Comparison of ENCODE assay signal across 13 cellular contexts in the genomic region with DNA sequence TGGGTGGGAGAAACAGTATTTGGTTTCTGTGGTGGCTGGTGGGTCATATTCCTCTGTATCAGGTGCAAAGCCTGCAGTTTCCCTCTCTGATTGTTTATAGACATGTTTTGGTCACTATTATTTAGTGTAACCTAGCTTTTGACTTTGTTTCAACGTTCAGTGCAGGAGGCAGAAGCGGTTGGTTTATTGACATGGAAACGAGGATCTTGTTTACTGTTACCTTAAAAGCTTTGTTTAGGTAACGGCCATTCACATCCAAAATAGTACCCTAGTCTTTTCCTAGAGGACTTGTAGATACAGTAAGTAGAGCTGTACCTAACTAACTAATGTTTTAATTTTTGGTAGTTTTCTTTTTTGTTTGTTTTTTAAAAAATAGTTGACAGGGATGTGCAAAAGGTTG. TPM values are rescaled to one million over a fixed set of nuclear protein-coding genes. Genes with fewer than 3 reads are reported as not detected.
DNase-seq lines count a peak whose midpoint lies in the region; ATAC-seq lines count a peak whose summit lies in the region.
"Had no signal": no experiment of that assay in that cellular context is flagged by ENCODE, and none has a peak within 500 bp of the region (broad histone marks: within the 10 kb centered on the region; RNA-seq: fewer than 3 reads in every experiment).

No MANE protein-coding gene starts in this region.

- DNase-seq in COLO668 (lab: John Stamatoyannopoulos, UW; ENCODE audit: unreplicated experiment) (peak; percentile 1), inferior parietal cortex (ENCODE audit: extremely low spot score) (no peak), DMS79 (lab: John Stamatoyannopoulos, UW) (no peak), right cardiac atrium (no peak)
- no peak for DNase-seq in activated T-helper 2 cell treated with anti-CD3 and anti-CD28 coated beads, Interferon-gamma antibody, Interleukin-2, Interleukin-4, amounts not matched to agents 10 μg/mL and 5 μg/mL and 100 μg/mL, durations not matched to agents 14 hours and 24 hours and 36 hours (ENCODE audit: low spot score)
- no peak for DNase-seq in naive thymus-derived CD8-positive, alpha-beta T cell
- no peak for DNase-seq in activated CD8-positive, alpha-beta memory T cell treated with anti-CD3 and anti-CD28 coated beads, Interleukin-2, amount 10 ng/mL, durations not matched to agents 7 days and 5 days
- DNase-seq: activated CD4-positive, alpha-beta memory T cell treated with anti-CD3 and anti-CD28 coated beads, Interleukin-2, amount 10 ng/mL, durations not matched to agents 7 days and 5 days; NCI-H2227 treated with DMSO at 0.1 percent for 48 hours; pancreas had no signal

- no peaks in the 10 kb centered on the region for H3K9me3 Mint-ChIP-seq in IgD-negative memory B cell
- no peaks in the 10 kb centered on the region for H3K9me3 Mint-ChIP-seq in activated T-helper 2 cell treated with anti-CD3 and anti-CD28 coated beads, Interferon-gamma antibody, Interleukin-2, Interleukin-4, amounts not matched to agents 10 μg/mL and 5 μg/mL and 100 μg/mL, durations not matched to agents 14 hours and 24 hours and 36 hours
- no peaks in the 10 kb centered on the region for H3K9me3 Mint-ChIP-seq in naive thymus-derived CD8-positive, alpha-beta T cell
- H3K9me3 Mint-ChIP-seq in activated CD8-positive, alpha-beta memory T cell treated with anti-CD3 and anti-CD28 coated beads, Interleukin-2, amount 10 ng/mL, durations not matched to agents 7 days and 5 days (ENCODE audit: low read depth): no peaks in the 10 kb centered on the region
- H3K9me3 Mint-ChIP-seq: activated CD4-positive, alpha-beta memory T cell treated with anti-CD3 and anti-CD28 coated beads, Interleukin-2, amount 10 ng/mL, durations not matched to agents 7 days and 5 days had no signal

- 61% methylated on average over 4 of the region's 4 CpGs for WGBS in right cardiac atrium

- CTCF ChIA-PET in activated CD8-positive, alpha-beta memory T cell treated with anti-CD3 and anti-CD28 coated beads, Interleukin-2, amount 10 ng/mL, durations not matched to agents 7 days and 5 days (lab: Charles Lee): interaction anchor here (1.0 to 4.0 kb wide), 2 partner anchors 16 to 524 kb away, joined by 3 to 33 read pairs; no protein-coding TSS in a partner anchor

- ATAC-seq in naive thymus-derived CD8-positive, alpha-beta T cell: no peak
- ATAC-seq in activated CD8-positive, alpha-beta memory T cell treated with anti-CD3 and anti-CD28 coated beads, Interleukin-2, amount 10 ng/mL, durations not matched to agents 7 days and 5 days: no peak
- no peak for ATAC-seq in right cardiac atrium
- ATAC-seq: pancreas had no signal

- H3K4me1 ChIP-seq in right cardiac atrium (ENCODE audit: control insufficient read depth, insufficient read depth, low read length): peaks cover 2% of the 10 kb centered on the region
- H3K4me1 ChIP-seq: pancreas had no signal

- H3K27ac Mint-ChIP-seq in IgD-negative memory B cell: peak overlapping the region in 2 of 3 donors; percentile 8 to 98
- no peak overlapping the region for H3K27ac Mint-ChIP-seq in activated T-helper 2 cell treated with anti-CD3 and anti-CD28 coated beads, Interferon-gamma antibody, Interleukin-2, Interleukin-4, amounts not matched to agents 10 μg/mL and 5 μg/mL and 100 μg/mL, durations not matched to agents 14 hours and 24 hours and 36 hours
- peak overlapping the region in 4 of 10 donors; percentile 21 to 66 (median 37) for H3K27ac Mint-ChIP-seq in naive thymus-derived CD8-positive, alpha-beta T cell
- H3K27ac Mint-ChIP-seq in activated CD8-positive, alpha-beta memory T cell treated with anti-CD3 and anti-CD28 coated beads, Interleukin-2, amount 10 ng/mL, durations not matched to agents 7 days and 5 days: no peak overlapping the region
- H3K27ac Mint-ChIP-seq: activated CD4-positive, alpha-beta memory T cell treated with anti-CD3 and anti-CD28 coated beads, Interleukin-2, amount 10 ng/mL, durations not matched to agents 7 days and 5 days had no signal

- H3K36me3 Mint-ChIP-seq in IgD-negative memory B cell: peaks cover 11% of the 10 kb centered on the region
- peaks cover 75% of the 10 kb centered on the region for H3K36me3 Mint-ChIP-seq in activated T-helper 2 cell treated with anti-CD3 and anti-CD28 coated beads, Interferon-gamma antibody, Interleukin-2, Interleukin-4, amounts not matched to agents 10 μg/mL and 5 μg/mL and 100 μg/mL, durations not matched to agents 14 hours and 24 hours and 36 hours (ENCODE audit: low read depth)
- H3K36me3 Mint-ChIP-seq in naive thymus-derived CD8-positive, alpha-beta T cell: peaks cover 11 to 48% (median 40%) of the 10 kb centered on the region in 3 donors
- peaks cover 55% of the 10 kb centered on the region for H3K36me3 Mint-ChIP-seq in activated CD8-positive, alpha-beta memory T cell treated with anti-CD3 and anti-CD28 coated beads, Interleukin-2, amount 10 ng/mL, durations not matched to agents 7 days and 5 days

- H3K27me3 Mint-ChIP-seq in IgD-negative memory B cell: no peaks in the 10 kb centered on the region
- peaks cover 2% of the 10 kb centered on the region for H3K27me3 Mint-ChIP-seq in activated T-helper 2 cell treated with anti-CD3 and anti-CD28 coated beads, Interferon-gamma antibody, Interleukin-2, Interleukin-4, amounts not matched to agents 10 μg/mL and 5 μg/mL and 100 μg/mL, durations not matched to agents 14 hours and 24 hours and 36 hours (ENCODE audit: low read depth)
- no peaks in the 10 kb centered on the region for H3K27me3 Mint-ChIP-seq in naive thymus-derived CD8-positive, alpha-beta T cell
- no peaks in the 10 kb centered on the region for H3K27me3 Mint-ChIP-seq in activated CD8-positive, alpha-beta memory T cell treated with anti-CD3 and anti-CD28 coated beads, Interleukin-2, amount 10 ng/mL, durations not matched to agents 7 days and 5 days
- H3K27me3 Mint-ChIP-seq: activated CD4-positive, alpha-beta memory T cell treated with anti-CD3 and anti-CD28 coated beads, Interleukin-2, amount 10 ng/mL, durations not matched to agents 7 days and 5 days had no signal

- POLR2A ChIA-PET in naive thymus-derived CD8-positive, alpha-beta T cell (lab: Charles Lee): no interaction called here

- no peaks in the 10 kb centered on the region for H3K9me3 ChIP-seq in right cardiac atrium (ENCODE audit: control insufficient read depth, low read length)
- H3K9me3 ChIP-seq: ascending aorta, pancreas, thoracic aorta had no signal

- H3K4me3 ChIP-seq in right cardiac atrium (ENCODE audit: low read length): no peak overlapping the region
- H3K4me3 ChIP-seq: thoracic aorta had no signal

- H3K4me1 Mint-ChIP-seq in IgD-negative memory B cell: peaks cover 34 to 59% (median 42%) of the 10 kb centered on the region in 3 donors
- H3K4me1 Mint-ChIP-seq in activated T-helper 2 cell treated with anti-CD3 and anti-CD28 coated beads, Interferon-gamma antibody, Interleukin-2, Interleukin-4, amounts not matched to agents 10 μg/mL and 5 μg/mL and 100 μg/mL, durations not matched to agents 14 hours and 24 hours and 36 hours (ENCODE audit: low read depth): peaks cover 64% of the 10 kb centered on the region
- peaks cover 27 to 79% (median 70%) of the 10 kb centered on the region in 4 donors for H3K4me1 Mint-ChIP-seq in naive thymus-derived CD8-positive, alpha-beta T cell
- peaks cover 51% of the 10 kb centered on the region for H3K4me1 Mint-ChIP-seq in activated CD8-positive, alpha-beta memory T cell treated with anti-CD3 and anti-CD28 coated beads, Interleukin-2, amount 10 ng/mL, durations not matched to agents 7 days and 5 days

- intact Hi-C loops in activated T-helper 2 cell treated with anti-CD3 and anti-CD28 coated beads, Interferon-gamma antibody, Interleukin-2, Interleukin-4, amounts not matched to agents 10 μg/mL and 5 μg/mL and 100 μg/mL, durations not matched to agents 14 hours and 24 hours and 36 hours (cut with micrococcal nuclease): loop anchor here (5.0 kb wide), 1 partner anchor 247 kb away; no protein-coding TSS in a partner anchor
- intact Hi-C loops in right cardiac atrium (cut with DNase I): loop anchor here in 2 of 4 donors (10.0 kb wide), 3 partner anchors 95 to 575 kb away; no protein-coding TSS in a partner anchor

- H3K27ac ChIP-seq in right cardiac atrium (ENCODE audit: low read length): no peak overlapping the region
- H3K27ac ChIP-seq: ascending aorta, pancreas, thoracic aorta had no signal

- H3K4me3 Mint-ChIP-seq in IgD-negative memory B cell: peak overlapping the region in 3 of 4 donors; percentile 13 to 98 (median 85)
- H3K4me3 Mint-ChIP-seq in activated T-helper 2 cell treated with anti-CD3 and anti-CD28 coated beads, Interferon-gamma antibody, Interleukin-2, Interleukin-4, amounts not matched to agents 10 μg/mL and 5 μg/mL and 100 μg/mL, durations not matched to agents 14 hours and 24 hours and 36 hours (ENCODE audit: low read depth): peak overlapping the region; percentile 37
- peak overlapping the region in 7 of 10 donors; percentile 16 to 99 (median 66) for H3K4me3 Mint-ChIP-seq in naive thymus-derived CD8-positive, alpha-beta T cell
- H3K4me3 Mint-ChIP-seq in activated CD8-positive, alpha-beta memory T cell treated with anti-CD3 and anti-CD28 coated beads, Interleukin-2, amount 10 ng/mL, durations not matched to agents 7 days and 5 days: no peak overlapping the region

- H3K27me3 ChIP-seq in right cardiac atrium (ENCODE audit: control insufficient read depth, insufficient read depth): no peaks in the 10 kb centered on the region
- H3K27me3 ChIP-seq: ascending aorta, pancreas had no signal

RNA-seq across cellular contexts. Expression of gene MSI2, which starts 3.5 kb away (rescaled TPM):
- polyA plus RNA-seq in IgD-negative memory B cell (3.8 TPM), right cardiac atrium (43.9 TPM)
- 181 and 198 TPM in 2 replicates for total RNA-seq in activated T-helper 2 cell treated with anti-CD3 and anti-CD28 coated beads, Interferon-gamma antibody, Interleukin-2, Interleukin-4, amounts not matched to agents 10 μg/mL and 5 μg/mL and 100 μg/mL, durations not matched to agents 14 hours and 24 hours and 36 hours
- total RNA-seq in naive thymus-derived CD8-positive, alpha-beta T cell: 100 to 1,000 TPM; 122 to 136 TPM
- polyA plus RNA-seq in naive thymus-derived CD8-positive, alpha-beta T cell: 1 to 10 TPM; 2.5 to 4.9 (median 3.8) TPM
- 100 to 1,000 TPM; 117 to 120 TPM for total RNA-seq in activated CD8-positive, alpha-beta memory T cell treated with anti-CD3 and anti-CD28 coated beads, Interleukin-2, amount 10 ng/mL, durations not matched to agents 7 days and 5 days
- total RNA-seq in right cardiac atrium: 100 to 1,000 TPM; 105 to 113 (median 109) TPM

Comparison
In these comparisons a context has a peak if more than half of its experiments do, and no peak if none do; other contexts are left out.
1. H3K27ac Mint-ChIP-seq: peak in IgD-negative memory B cell (2 of 3); none in activated T-helper 2 cell treated with anti-CD3 and anti-CD28 coated beads, Interferon-gamma antibody, Interleukin-2, Interleukin-4, amounts not matched to agents 10 μg/mL and 5 μg/mL and 100 μg/mL, durations not matched to agents 14 hours and 24 hours and 36 hours (single experiment) and activated CD8-positive, alpha-beta memory T cell treated with anti-CD3 and anti-CD28 coated beads, Interleukin-2, amount 10 ng/mL, durations not matched to agents 7 days and 5 days (single experiment).